Comparison of ENCODE assay signal across 1 cellular context in genomic region chr2:16130541-16130880, GRCh38.
TF ChIP-seq lines count a peak whose summit lies in the region.

No MANE protein-coding gene starts in this region.

TF ChIP-seq in H1, 55 proteins besides CTCF, POLR2A, EP300 and RAD21 (continued from another document):
- TF ChIP-seq TCF12 (IDR thresholded peaks at IDR 0.05; ENCODE audit: low read depth, low read length) (no peak), RFX5 (IDR thresholded peaks at IDR 0.05; ENCODE audit: borderline replicate concordance, low read depth, low read length) (no peak), SIRT6 (IDR thresholded peaks at IDR 0.05; ENCODE audit: low read length) (no peak), RNF2 (IDR thresholded peaks at IDR 0.05; ENCODE audit: borderline replicate concordance, low read depth, low read length, missing control alignments, poor library complexity, severe bottlenecking) (no peak), SRF (IDR thresholded peaks at IDR 0.05; ENCODE audit: low read depth, low read length) (no peak), SUZ12 (IDR thresholded peaks at IDR 0.05; ENCODE audit: low read length) (no peak)
